1 cellular context compared by ENCODE assay signal in genomic region chr6:37099442-37099841, GRCh38.
TF ChIP-seq lines count a peak whose summit lies in the region.

No MANE protein-coding gene starts in this region.

TF ChIP-seq in SK-N-SH, 30 proteins besides CTCF, POLR2A, EP300 and RAD21 (continued from another document):
- TF ChIP-seq ZBTB33 (IDR thresholded peaks at IDR 0.05; ENCODE audit: borderline replicate concordance, low read depth) (no peak), MAX (IDR thresholded peaks at IDR 0.05; ENCODE audit: low read depth) (no peak), MXI1 (IDR thresholded peaks at IDR 0.05; ENCODE audit: low read depth, low read length) (no peak), GABPA (IDR thresholded peaks at IDR 0.05; ENCODE audit: low read depth) (no peak), GATA2 (CRISPR knock-in tag; IDR thresholded peaks at IDR 0.05) (no peak)
